Comparison of ENCODE assay signal across 1 cellular context in genomic region chr18:44651453-44651852, GRCh38.
TF ChIP-seq lines count a peak whose summit lies in the region.

No MANE protein-coding gene starts in this region.

TF ChIP-seq in H1, 55 proteins besides CTCF, POLR2A, EP300 and RAD21 (continued from another document):
- TF ChIP-seq JUND (IDR thresholded peaks at IDR 0.05; ENCODE audit: low read length) = peak; percentile 80; the same call in 1 of the 2 replicates
